16 cellular contexts compared by ENCODE assay signal in the genomic region with DNA sequence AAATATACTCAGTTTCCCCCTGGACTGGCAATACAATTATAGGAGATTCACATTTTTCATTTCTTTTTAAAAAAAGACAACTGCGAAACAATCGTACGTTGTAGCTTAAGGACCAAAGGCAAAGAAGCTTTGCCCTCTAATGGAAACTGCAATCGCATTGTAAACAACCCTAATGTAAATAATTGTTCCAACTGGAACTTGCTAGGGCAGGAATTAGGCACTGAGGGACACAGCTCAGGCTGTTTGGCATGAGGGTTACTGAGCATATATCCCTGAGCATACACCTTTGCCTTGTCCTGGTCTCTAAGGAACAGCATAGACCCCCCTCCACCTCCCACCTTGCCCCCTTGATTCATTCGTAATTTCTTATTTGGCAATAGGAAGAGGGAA.
DNase-seq lines count a peak whose midpoint lies in the region; TF ChIP-seq lines count a peak whose summit lies in the region.
"Had no signal": no experiment of that assay in that cellular context is flagged by ENCODE, and none has a peak within 500 bp of the region (broad histone marks: within the 10 kb centered on the region; RNA-seq: fewer than 3 reads in every experiment).

No MANE protein-coding gene starts in this region.

- H3K27ac ChIP-seq in 22Rv1 (peak overlapping the region; percentile 12; the same call in 1 of the 2 replicates), GM23248 (no peak overlapping the region), dorsolateral prefrontal cortex (no peak overlapping the region)
- H3K27ac ChIP-seq: A549 had no signal

- no peaks in the 10 kb centered on the region for H4K20me1 ChIP-seq in GM23248 (ENCODE audit: insufficient read depth)

- H3K9me3 Mint-ChIP-seq in brain, result peaks cover 0 to 8% (median 6%) of the 10 kb centered on the region in 5 experiments

- DNase-seq in GM23248, result no peak
- peak; percentile 45 to 65 for DNase-seq in NCI-H526 (lab: John Stamatoyannopoulos, UW)
- no peak for DNase-seq in activated CD8-positive, alpha-beta memory T cell treated with anti-CD3 and anti-CD28 coated beads for 24 hours
- no peak for DNase-seq in central memory CD4-positive, alpha-beta T cell
- DNase-seq in dorsolateral prefrontal cortex, result no peak
- no peak for DNase-seq in HK-2 (ENCODE audit: unreplicated experiment)
- DNase-seq: C1 segment of cervical spinal cord, DMS 273 treated with DMSO at 0.1 percent for 48 hours, KBM-7, NCI-H1436 treated with DMSO at 0.1 percent for 48 hours, NCI-H2107, NCI-H2227 treated with DMSO at 0.1 percent for 48 hours, T-helper 1 cell had no signal

- H3K27ac Mint-ChIP-seq in brain, result peak overlapping the region; percentile 41 to 87 (median 51)

- H3K9ac ChIP-seq in GM23248, result no peak overlapping the region

- H3K4me2 ChIP-seq in GM23248 (ENCODE audit: unreplicated experiment), result peak overlapping the region; percentile 19
- H3K4me2 ChIP-seq: A549 had no signal

- in situ Hi-C loops in GM23248 (cut with MboI), result no loop called here

- peaks cover 30% of the 10 kb centered on the region for H3K4me1 Mint-ChIP-seq in brain

- peaks cover 4% of the 10 kb centered on the region for H3K27me3 Mint-ChIP-seq in brain

- H3K27me3 ChIP-seq in GM23248 (replicated peaks; ENCODE audit: insufficient read depth), result no peaks in the 10 kb centered on the region
- H3K27me3 ChIP-seq in dorsolateral prefrontal cortex, result peaks cover 0 to 18% (median 0%) of the 10 kb centered on the region in 45 donors

- H3K9me3 ChIP-seq in GM23248 (ENCODE audit: low read depth), result no peaks in the 10 kb centered on the region
- H3K9me3 ChIP-seq: A549 had no signal

- TF ChIP-seq CTCF in 22Rv1 (IDR thresholded peaks at IDR 0.05), result no peak
- no peak for TF ChIP-seq CTCF in brain (conservative IDR thresholded peaks at IDR 0.05)
- no peak for TF ChIP-seq CTCF in dorsolateral prefrontal cortex (IDR thresholded peaks at IDR 0.05 in 54 of 56, conservative IDR thresholded peaks at IDR 0.05 in 2 of 56; ENCODE audit: low read depth in 1 of 56, partially characterized antibody in 56 of 56)

- no peak overlapping the region for H3K4me3 Mint-ChIP-seq in brain

- intact Hi-C loops in dorsolateral prefrontal cortex (cut with DNase I), result no loop called here

- H3K36me3 ChIP-seq in GM23248 (ENCODE audit: low read depth), result no peaks in the 10 kb centered on the region

- WGBS in GM23248 (ENCODE audit: low coverage in 1 of 2, low lambda C conversion rate in 2 of 2, missing lambda C conversion rate in 2 of 2), 2 experiments, result 75 to 77% methylated on average over 5 of the region's 5 CpGs

- no peak overlapping the region for H2AFZ ChIP-seq in GM23248

- H3K79me2 ChIP-seq in GM23248 (ENCODE audit: insufficient read depth), result no peaks in the 10 kb centered on the region

- no peaks in the 10 kb centered on the region for H3K9me2 ChIP-seq in GM23248 (ENCODE audit: insufficient read depth)

- H3K4me3 ChIP-seq in GM23248 (no peak overlapping the region), dorsolateral prefrontal cortex (no peak overlapping the region)
- H3K4me3 ChIP-seq: A549 had no signal

- H3K36me3 Mint-ChIP-seq in brain, result no peaks in the 10 kb centered on the region

- peaks cover 14% of the 10 kb centered on the region for H3F3A ChIP-seq in GM23248 (ENCODE audit: insufficient read depth)

- peaks cover 20% of the 10 kb centered on the region for H3K4me1 ChIP-seq in GM23248 (ENCODE audit: insufficient read depth)
- H3K4me1 ChIP-seq: A549 had no signal

Comparison
In these comparisons a context has a peak if more than half of its experiments do, and no peak if none do; other contexts are left out.
1. DNase-seq: peak in NCI-H526 (2 of 2); none in GM23248 (single experiment), activated CD8-positive, alpha-beta memory T cell treated with anti-CD3 and anti-CD28 coated beads for 24 hours (single experiment), central memory CD4-positive, alpha-beta T cell (single experiment), dorsolateral prefrontal cortex (0 of 10) and HK-2 (single experiment).